Comparison of ENCODE assay signal across 8 cellular contexts in genomic region chr6:111565316-111566221, GRCh38. TPM values are rescaled to one million over a fixed set of nuclear protein-coding genes. Genes with fewer than 3 reads are reported as not detected.
DNase-seq lines count a peak whose midpoint lies in the region; ATAC-seq and TF ChIP-seq lines count a peak whose summit lies in the region.

No MANE protein-coding gene starts in this region.

- POLR2A ChIA-PET in activated CD4-positive, alpha-beta memory T cell treated with anti-CD3 and anti-CD28 coated beads, Interleukin-2, amount 10 ng/mL, durations not matched to agents 7 days and 5 days (lab: Charles Lee), result interaction anchor here (1.9 kb wide), 1 partner anchor 82 kb away, joined by 8 read pairs; the partner anchor contains the start of gene REV3L

- peaks cover 50% of the 10 kb centered on the region for H3K4me1 Mint-ChIP-seq in activated CD4-positive, alpha-beta memory T cell treated with anti-CD3 and anti-CD28 coated beads, Interleukin-2, amount 10 ng/mL, durations not matched to agents 7 days and 5 days

- TF ChIP-seq CTCF in LNCAP (IDR thresholded peaks at IDR 0.05), result peak; percentile 25; the same call in 1 of the 2 replicates
- no peak for TF ChIP-seq CTCF in upper lobe of right lung (IDR thresholded peaks at IDR 0.05)

- no peaks in the 10 kb centered on the region for H3K27me3 ChIP-seq in upper lobe of right lung

- intact Hi-C loops in upper lobe of right lung (cut with DNase I), result no loop called here

- peak; percentile 71 for DNase-seq in ELF-1 (ENCODE audit: low read depth, low spot score)
- no peak for DNase-seq in activated CD4-positive, alpha-beta memory T cell treated with anti-CD3 and anti-CD28 coated beads, Interleukin-2, amount 10 ng/mL, durations not matched to agents 7 days and 5 days
- DNase-seq in kidney tubule cell (ENCODE audit: low spot score), result peak; percentile 32
- DNase-seq in upper lobe of right lung, result no peak
- no peak for DNase-seq in SKM-1 (lab: John Stamatoyannopoulos, UW; ENCODE audit: unreplicated experiment)

- H3K9me3 Mint-ChIP-seq in activated CD4-positive, alpha-beta memory T cell treated with anti-CD3 and anti-CD28 coated beads, Interleukin-2, amount 10 ng/mL, durations not matched to agents 7 days and 5 days, result no peaks in the 10 kb centered on the region

- H3K27me3 Mint-ChIP-seq in activated CD4-positive, alpha-beta memory T cell treated with anti-CD3 and anti-CD28 coated beads, Interleukin-2, amount 10 ng/mL, durations not matched to agents 7 days and 5 days, result no peaks in the 10 kb centered on the region

- peak overlapping the region; percentile 58 for H3K27ac Mint-ChIP-seq in activated CD4-positive, alpha-beta memory T cell treated with anti-CD3 and anti-CD28 coated beads, Interleukin-2, amount 10 ng/mL, durations not matched to agents 7 days and 5 days

- no peaks in the 10 kb centered on the region for H3K9me3 ChIP-seq in upper lobe of right lung

- H3K36me3 Mint-ChIP-seq in activated CD4-positive, alpha-beta memory T cell treated with anti-CD3 and anti-CD28 coated beads, Interleukin-2, amount 10 ng/mL, durations not matched to agents 7 days and 5 days (ENCODE audit: low read depth), result peaks cover 73% of the 10 kb centered on the region

- H3K27ac ChIP-seq in upper lobe of right lung, result no peak overlapping the region

- H3K4me3 Mint-ChIP-seq in activated CD4-positive, alpha-beta memory T cell treated with anti-CD3 and anti-CD28 coated beads, Interleukin-2, amount 10 ng/mL, durations not matched to agents 7 days and 5 days, result no peak overlapping the region

- H3K4me3 ChIP-seq in upper lobe of right lung, result no peak overlapping the region

- peaks cover 42% of the 10 kb centered on the region for H3K4me1 ChIP-seq in upper lobe of right lung

- ATAC-seq in GM21360 (IDR thresholded peaks at IDR 0.05; ENCODE audit: unreplicated experiment) (peak; percentile 79), upper lobe of right lung (peak; percentile 24), GM18520 (IDR thresholded peaks at IDR 0.05; ENCODE audit: unreplicated experiment) (no peak)

- peaks cover 58% of the 10 kb centered on the region for H3K36me3 ChIP-seq in upper lobe of right lung

- CTCF ChIA-PET in activated CD4-positive, alpha-beta memory T cell treated with anti-CD3 and anti-CD28 coated beads, Interleukin-2, amount 10 ng/mL, durations not matched to agents 7 days and 5 days (lab: Charles Lee), result interaction anchor here (1.0 to 3.1 kb wide), 3 partner anchors 30 to 306 kb away, joined by 3 to 16 read pairs (median 6); a partner anchor contains a TSS

RNA-seq across cellular contexts. Expression of gene TRAF3IP2, which starts 40.1 kb away (rescaled TPM):
- 10 to 100 TPM; 25.2 to 29.6 TPM for total RNA-seq in activated CD4-positive, alpha-beta memory T cell treated with anti-CD3 and anti-CD28 coated beads, Interleukin-2, amount 10 ng/mL, durations not matched to agents 7 days and 5 days
- 32.1 TPM for total RNA-seq in upper lobe of right lung

Comparison
In these comparisons a context has a peak if more than half of its experiments do, and no peak if none do; other contexts are left out.
1. DNase-seq: peak in ELF-1 (single experiment) and kidney tubule cell (single experiment); none in activated CD4-positive, alpha-beta memory T cell treated with anti-CD3 and anti-CD28 coated beads, Interleukin-2, amount 10 ng/mL, durations not matched to agents 7 days and 5 days (single experiment), upper lobe of right lung (single experiment) and SKM-1 (single experiment).